In the genomic region with DNA sequence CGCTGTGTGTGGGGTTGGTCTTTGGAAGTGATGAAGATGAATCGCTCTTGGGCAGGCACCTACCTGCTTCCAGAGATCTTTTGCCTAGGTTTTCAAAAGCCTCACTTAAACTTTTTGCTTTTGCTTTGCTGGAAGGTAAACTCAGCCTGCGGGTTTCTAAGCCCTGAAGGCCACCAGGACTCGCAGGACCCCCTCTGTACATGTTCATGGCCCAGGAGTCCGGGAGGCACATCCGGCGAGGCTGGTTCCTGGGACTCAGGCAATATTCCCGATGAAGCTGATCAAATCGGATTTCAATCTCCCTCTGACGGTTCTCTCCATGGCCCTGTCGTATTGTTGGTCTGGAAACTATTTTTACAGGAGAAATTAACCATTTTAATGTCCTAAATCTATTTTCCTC, we compare ENCODE assay signal across 14 cellular contexts.
"Had no signal": no experiment of that assay in that cellular context is flagged by ENCODE, and none has a peak within 500 bp of the region (broad histone marks: within the 10 kb centered on the region; RNA-seq: fewer than 3 reads in every experiment).

No MANE protein-coding gene starts in this region.

- H3K4me3 ChIP-seq: lower lobe of right lung, suprapubic skin, upper lobe of left lung had no signal

- H3K27me3 ChIP-seq: suprapubic skin, upper lobe of left lung had no signal

- H3K36me3 ChIP-seq: lower lobe of right lung, suprapubic skin, upper lobe of left lung had no signal

- H3K4me3 Mint-ChIP-seq: activated CD8-positive, alpha-beta T cell treated with anti-CD3 and anti-CD28 coated beads, Interleukin-2, amount 10 ng/mL, durations not matched to agents 7 days and 5 days; activated naive CD8-positive, alpha-beta T cell had no signal

- H3K9me3 ChIP-seq: lower lobe of right lung, suprapubic skin, upper lobe of left lung had no signal

- DNase-seq: activated CD8-positive, alpha-beta T cell treated with anti-CD3 and anti-CD28 coated beads, Interleukin-2, amount 10 ng/mL, durations not matched to agents 7 days and 5 days; anterior cingulate cortex; hypothalamus; lower lobe of right lung; naive thymus-derived CD4-positive, alpha-beta T cell; stimulated activated CD4-positive, alpha-beta T cell treated with anti-CD3 and anti-CD28 coated beads, Interleukin-2, amount 100 ng/mL, for 24 hours; stimulated activated naive CD4-positive, alpha-beta T cell; SW 1271; T-helper 9 cell; upper lobe of left lung had no signal

- H3K27ac Mint-ChIP-seq: activated CD8-positive, alpha-beta T cell treated with anti-CD3 and anti-CD28 coated beads, Interleukin-2, amount 10 ng/mL, durations not matched to agents 7 days and 5 days; activated naive CD8-positive, alpha-beta T cell had no signal

- H3K4me1 ChIP-seq: lower lobe of right lung, suprapubic skin, upper lobe of left lung had no signal

- H3K27ac ChIP-seq: lower lobe of right lung, suprapubic skin, upper lobe of left lung had no signal

- H3K27me3 Mint-ChIP-seq: activated naive CD8-positive, alpha-beta T cell; naive thymus-derived CD4-positive, alpha-beta T cell had no signal

- ATAC-seq: activated CD8-positive, alpha-beta T cell treated with anti-CD3 and anti-CD28 coated beads, Interleukin-2, amount 10 ng/mL, durations not matched to agents 7 days and 5 days; esophagus mucosa; lower lobe of right lung; naive thymus-derived CD4-positive, alpha-beta T cell; sciatic nerve had no signal
